8 cellular contexts compared by ENCODE assay signal in the genomic region with DNA sequence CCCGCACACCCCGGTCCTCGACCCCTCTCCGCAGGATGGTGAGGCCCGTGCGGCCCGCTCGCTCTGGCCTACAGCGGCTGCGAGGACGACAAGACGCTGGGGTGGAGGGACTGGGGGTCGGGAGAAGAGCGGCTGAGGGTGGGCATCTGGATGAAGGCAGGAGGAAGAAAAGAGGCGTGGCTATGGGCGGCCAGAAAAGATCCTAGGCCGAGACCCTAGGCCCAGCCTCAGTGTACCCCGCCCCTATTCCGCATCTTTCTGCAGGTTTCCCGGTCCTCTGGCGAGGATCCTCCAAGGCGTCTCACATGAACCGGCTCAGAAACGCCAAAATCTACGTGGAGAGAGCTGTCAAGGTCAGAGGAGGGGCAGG. TPM values are rescaled to one million over a fixed set of nuclear protein-coding genes. Genes with fewer than 3 reads are reported as not detected.
DNase-seq lines count a peak whose midpoint lies in the region; ATAC-seq and TF ChIP-seq lines count a peak whose summit lies in the region.

No MANE protein-coding gene starts in this region.

- H3K9me3 Mint-ChIP-seq in chondrocyte (ENCODE audit: low read depth) = no peaks in the 10 kb centered on the region

- H3K36me3 Mint-ChIP-seq in chondrocyte (ENCODE audit: low read depth) = peaks cover 10% of the 10 kb centered on the region

- H3K4me3 Mint-ChIP-seq in chondrocyte (ENCODE audit: unreplicated experiment) = peak overlapping the region; percentile 81

- intact Hi-C loops in left cardiac atrium (cut with DNase I) (no loop called here), left ventricle myocardium superior (cut with micrococcal nuclease) (no loop called here), aorta (cut with DNase I) (no loop called here)

- peak overlapping the region in 1 of 2 donors; percentile 60 for H3K27ac ChIP-seq in aorta (ENCODE audit: low read depth in 1 of 2, low read length in 2 of 2)

- H3K36me3 ChIP-seq in aorta (ENCODE audit: control insufficient read depth in 1 of 2, insufficient read depth in 2 of 2, low read length in 1 of 2) = peaks cover 6% of the 10 kb centered on the region in 2 donors

- peak overlapping the region; percentile 63 for H3K27ac Mint-ChIP-seq in chondrocyte (ENCODE audit: unreplicated experiment)

- no peaks in the 10 kb centered on the region for H3K27me3 Mint-ChIP-seq in chondrocyte (ENCODE audit: low read depth)

- 0 to 1% methylated on average over 25 of the region's 25 CpGs for WGBS in aorta, 2 donors

- H3K4me3 ChIP-seq in mononuclear cell (ENCODE audit: low read length) (peak overlapping the region; percentile 48), aorta (ENCODE audit: low read length in 2 of 2) (peak overlapping the region; percentile 3 to 54)

- peaks cover 35% of the 10 kb centered on the region for H3K4me1 Mint-ChIP-seq in chondrocyte (ENCODE audit: low read depth)

- H3K9me3 ChIP-seq in mononuclear cell (ENCODE audit: low read depth, low read length) (no peaks in the 10 kb centered on the region), aorta (ENCODE audit: control insufficient read depth, low read length) (no peaks in the 10 kb centered on the region)

- TF ChIP-seq CTCF in chondrocyte (IDR thresholded peaks at IDR 0.05) = no peak

- DNase-seq in left cardiac atrium (no peak), left ventricle myocardium superior (no peak), chondrocyte (ENCODE audit: low spot score) (no peak), aorta (no peak)

- ATAC-seq in left cardiac atrium = peak; percentile 14 to 23
- no peak for ATAC-seq in left ventricle myocardium superior
- no peak for ATAC-seq in aorta (ENCODE audit: low FRiP score)
- ATAC-seq in HG02884 (IDR thresholded peaks at IDR 0.05; ENCODE audit: unreplicated experiment) = no peak
- ATAC-seq in GM18909 (IDR thresholded peaks at IDR 0.05; ENCODE audit: poor library complexity, unreplicated experiment) = no peak
- no peak for ATAC-seq in HG02678 (IDR thresholded peaks at IDR 0.05; ENCODE audit: unreplicated experiment)

- H3K4me1 ChIP-seq in mononuclear cell (ENCODE audit: insufficient read depth, low read length) (peaks cover 31% of the 10 kb centered on the region), aorta (ENCODE audit: control insufficient read depth in 1 of 2, insufficient read depth in 2 of 2, low read length in 2 of 2) (no peaks in the 10 kb centered on the region)

- no peaks in the 10 kb centered on the region for H3K27me3 ChIP-seq in mononuclear cell (ENCODE audit: insufficient read depth, low read length)
- no peaks in the 10 kb centered on the region for H3K27me3 ChIP-seq in aorta (ENCODE audit: control insufficient read depth in 1 of 2, insufficient read depth in 2 of 2, low read length in 1 of 2)

RNA-seq across cellular contexts. Expression of a gene that starts 0.3 kb away (rescaled TPM):
- 10 to 100 TPM; 15.4 to 20.4 TPM for total RNA-seq in left cardiac atrium
- total RNA-seq in left ventricle myocardium superior = 11.0 TPM
- 31.5 to 44.9 TPM (median 38.7 TPM) in 3 replicates for total RNA-seq in chondrocyte
- 44.6 TPM for total RNA-seq in mononuclear cell
- total RNA-seq in aorta = 100 to 1,000 TPM in 1 of 2 donors, 10 to 100 TPM in 1; 40.3 to 108 TPM
- polyA plus RNA-seq in aorta = 100 to 1,000 TPM in 1 of 2 donors, 10 to 100 TPM in 1; 12.3 to 120 TPM

RNA-seq across cellular contexts. Expression of a gene that starts 17.5 kb away (rescaled TPM):
- 10 to 100 TPM; 80.8 to 96.2 TPM for total RNA-seq in left cardiac atrium
- total RNA-seq in left ventricle myocardium superior = 55.3 TPM
- total RNA-seq in chondrocyte = 150 to 179 TPM (median 177 TPM) in 3 replicates
- 284 TPM for total RNA-seq in mononuclear cell
- total RNA-seq in aorta = 100 to 1,000 TPM; 126 to 165 TPM
- 100 to 1,000 TPM in 1 of 2 donors, 10 to 100 TPM in 1; 98.4 to 165 TPM for polyA plus RNA-seq in aorta

RNA-seq across cellular contexts. Expression of a gene that starts 18.1 kb away (rescaled TPM):
- total RNA-seq in left cardiac atrium (10 to 100 TPM; 42.0 to 42.7 TPM), left ventricle myocardium superior (45.9 TPM), chondrocyte (42.2 to 69.9 TPM (median 69.6 TPM) in 3 replicates), mononuclear cell (28.8 TPM), aorta (10 to 100 TPM; 44.9 to 48.3 TPM)
- polyA plus RNA-seq in aorta = 10 to 100 TPM; 50.4 to 52.0 TPM

RNA-seq across cellular contexts. Expression of a gene that starts 33.5 kb away (rescaled TPM):
- 10 to 100 TPM; 26.2 to 36.3 TPM for total RNA-seq in left cardiac atrium
- 37.9 TPM for total RNA-seq in left ventricle myocardium superior
- 26.9 to 31.4 TPM (median 27.7 TPM) in 3 replicates for total RNA-seq in chondrocyte
- 5.7 TPM for total RNA-seq in mononuclear cell
- total RNA-seq in aorta = 10 to 100 TPM; 19.8 to 28.5 TPM
- 10 to 100 TPM; 17.2 to 27.8 TPM for polyA plus RNA-seq in aorta

RNA-seq across cellular contexts. Expression of a gene that starts 40.6 kb away (rescaled TPM):
- total RNA-seq in left cardiac atrium = 10 to 100 TPM; 24.2 to 27.4 TPM
- total RNA-seq in left ventricle myocardium superior = 11.7 TPM
- total RNA-seq in chondrocyte = 9.7 to 20.9 TPM (median 19.3 TPM) in 3 replicates
- total RNA-seq in mononuclear cell = 24.7 TPM
- 10 to 100 TPM; 31.4 to 40.2 TPM for total RNA-seq in aorta
- 10 to 100 TPM; 24.7 to 58.0 TPM for polyA plus RNA-seq in aorta

Comparison
In these comparisons a context has a peak if more than half of its experiments do, and no peak if none do; other contexts are left out.
1. ATAC-seq: peak in left cardiac atrium (2 of 2); none in left ventricle myocardium superior (single experiment), aorta (single experiment), HG02884 (single experiment), GM18909 (single experiment) and HG02678 (single experiment).